ENCODE assay signal across 22 cellular contexts in genomic region chr2:240929364-240930095, GRCh38. TPM values are rescaled to one million over a fixed set of nuclear protein-coding genes. Genes with fewer than 3 reads are reported as not detected.
DNase-seq lines count a peak whose midpoint lies in the region; ATAC-seq and TF ChIP-seq lines count a peak whose summit lies in the region.
"Had no signal": no experiment of that assay in that cellular context is flagged by ENCODE, and none has a peak within 500 bp of the region (broad histone marks: within the 10 kb centered on the region; RNA-seq: fewer than 3 reads in every experiment).

No MANE protein-coding gene starts in this region.

- H3K4me3 ChIP-seq in heart right ventricle, result no peak overlapping the region
- H3K4me3 ChIP-seq in coronary artery, result no peak overlapping the region
- no peak overlapping the region for H3K4me3 ChIP-seq in osteoblast (ENCODE audit: insufficient read depth, low read length)
- H3K4me3 ChIP-seq: GM23248 had no signal

- H3K4me1 ChIP-seq in heart right ventricle (peaks cover 0 to 6% (median 0%) of the 10 kb centered on the region in 9 donors), osteoblast (ENCODE audit: insufficient read depth, low read length) (no peaks in the 10 kb centered on the region)

- H3K4me2 ChIP-seq in osteoblast (ENCODE audit: insufficient read depth, low read length), result no peak overlapping the region

- intact Hi-C loops in left cardiac atrium (cut with DNase I), result no loop called here
- intact Hi-C loops in heart right ventricle (cut with DNase I), result no loop called here

- no peaks in the 10 kb centered on the region for H3K79me2 ChIP-seq in osteoblast (ENCODE audit: insufficient read depth, low read length)

- no peaks in the 10 kb centered on the region for H4K20me1 ChIP-seq in osteoblast (ENCODE audit: insufficient read depth, low read length)

- H3K27me3 ChIP-seq in heart right ventricle (peaks cover 0 to 13% (median 0%) of the 10 kb centered on the region in 7 donors), osteoblast (ENCODE audit: insufficient read depth, low read length) (peaks cover 3% of the 10 kb centered on the region)

- ATAC-seq in left cardiac atrium (no peak), heart right ventricle (no peak), GM19467 (IDR thresholded peaks at IDR 0.05; ENCODE audit: unreplicated experiment) (no peak), GM18519 (IDR thresholded peaks at IDR 0.05; ENCODE audit: low FRiP score, unreplicated experiment) (no peak)
- ATAC-seq: activated naive CD4-positive, alpha-beta T cell treated with anti-CD3 and anti-CD28 coated beads, Interleukin-2, amount 50 U/mL, for 72 hours; activated T-cell treated with anti-CD3 and anti-CD28 coated beads, Interleukin-2, amount 50 U/mL, for 4 hours; PC-3 had no signal

- DNase-seq in left cardiac atrium (peak; percentile 19), heart right ventricle (no peak), coronary artery (ENCODE audit: low spot score) (peak; percentile 62), osteoblast (ENCODE audit: insufficient read length, low spot score, missing footprints) (peak; percentile 69), nucleus accumbens (lab: John Stamatoyannopoulos, UW) (no peak)
- DNase-seq: activated CD4-positive, alpha-beta T cell treated with anti-CD3 and anti-CD28 coated beads, Interleukin-2, amount 50 U/mL, for 4 hours; activated T-cell treated with anti-CD3 and anti-CD28 coated beads, Interleukin-2, amount 50 U/mL, for 4 hours; CD4-positive, alpha-beta memory T cell; DMS153; GF-D8; GM23248; NCI-H1694 treated with DMSO at 0.1 percent for 48 hours; NCI-H2227 treated with DMSO at 0.1 percent for 48 hours; NCI-H82; PC-3; SIG-M5; stimulated activated CD4-positive, alpha-beta T cell treated with anti-CD3 and anti-CD28 coated beads, Interleukin-15, amount 100 ng/mL, for 24 hours had no signal

- 75 to 80% methylated on average over 10 of the region's 10 CpGs for WGBS in heart right ventricle, 2 donors

- TF ChIP-seq CTCF in heart right ventricle (IDR thresholded peaks at IDR 0.05), result no peak
- TF ChIP-seq CTCF in coronary artery (IDR thresholded peaks at IDR 0.05), result no peak
- no peak for TF ChIP-seq CTCF in osteoblast (IDR thresholded peaks at IDR 0.05; ENCODE audit: extremely low read depth, low read depth, low read length)

- H3K9me3 ChIP-seq in heart right ventricle, result peaks cover 0 to 19% (median 0%) of the 10 kb centered on the region in 11 donors
- H3K9me3 ChIP-seq in osteoblast (ENCODE audit: low read depth, low read length), result no peaks in the 10 kb centered on the region

- H2AFZ ChIP-seq in osteoblast (ENCODE audit: low read length), result no peak overlapping the region
- H2AFZ ChIP-seq: GM23248 had no signal

- H3K27ac ChIP-seq in heart right ventricle (no peak overlapping the region), coronary artery (no peak overlapping the region), osteoblast (ENCODE audit: low read depth, low read length) (no peak overlapping the region)
- H3K27ac ChIP-seq: GM23248 had no signal

- H3K36me3 ChIP-seq in heart right ventricle, result no peaks in the 10 kb centered on the region
- no peaks in the 10 kb centered on the region for H3K36me3 ChIP-seq in osteoblast (ENCODE audit: insufficient read depth, low read length)

RNA-seq across cellular contexts. Expression of gene CROCC2, which starts 23.4 kb away (rescaled TPM):
- not detected for total RNA-seq in left cardiac atrium
- total RNA-seq in heart right ventricle, result not detected
- polyA plus RNA-seq in heart right ventricle, result under 1 TPM in 1 of 2 donors, not detected in 1; 0.06 TPM
- total RNA-seq in osteoblast, result under 0.01 TPM in 2 replicates
- total RNA-seq: activated naive CD4-positive, alpha-beta T cell treated with anti-CD3 and anti-CD28 coated beads, Interleukin-2, amount 50 U/mL, for 72 hours; activated T-cell treated with anti-CD3 and anti-CD28 coated beads, Interleukin-2, amount 50 U/mL, for 4 hours; astrocyte; CD4-positive, alpha-beta memory T cell; PC-3; temporal lobe had no signal
- polyA plus RNA-seq: CD4-positive, alpha-beta memory T cell; GM23248 had no signal

RNA-seq across cellular contexts. Expression of gene MAB21L4, which starts 33.6 kb away (rescaled TPM):
- not detected for total RNA-seq in left cardiac atrium
- under 1 TPM in 2 of 10 donors, not detected in 8; 0.29 to 0.32 TPM for total RNA-seq in heart right ventricle
- polyA plus RNA-seq in heart right ventricle, result under 1 TPM in 1 of 2 donors, not detected in 1; 0.06 TPM
- not detected in 2 replicates for total RNA-seq in osteoblast
- total RNA-seq: activated naive CD4-positive, alpha-beta T cell treated with anti-CD3 and anti-CD28 coated beads, Interleukin-2, amount 50 U/mL, for 72 hours; activated T-cell treated with anti-CD3 and anti-CD28 coated beads, Interleukin-2, amount 50 U/mL, for 4 hours; CD4-positive, alpha-beta memory T cell; GM23248; temporal lobe had no signal
- polyA plus RNA-seq: CD4-positive, alpha-beta memory T cell; GM23248 had no signal

Comparison
In these comparisons a context has a peak if more than half of its experiments do, and no peak if none do; other contexts are left out.
1. DNase-seq: peak in left cardiac atrium (single experiment), coronary artery (single experiment) and osteoblast (single experiment); none in heart right ventricle (0 of 2) and nucleus accumbens (0 of 56).